ENCODE assay signal across 8 cellular contexts in the genomic region with DNA sequence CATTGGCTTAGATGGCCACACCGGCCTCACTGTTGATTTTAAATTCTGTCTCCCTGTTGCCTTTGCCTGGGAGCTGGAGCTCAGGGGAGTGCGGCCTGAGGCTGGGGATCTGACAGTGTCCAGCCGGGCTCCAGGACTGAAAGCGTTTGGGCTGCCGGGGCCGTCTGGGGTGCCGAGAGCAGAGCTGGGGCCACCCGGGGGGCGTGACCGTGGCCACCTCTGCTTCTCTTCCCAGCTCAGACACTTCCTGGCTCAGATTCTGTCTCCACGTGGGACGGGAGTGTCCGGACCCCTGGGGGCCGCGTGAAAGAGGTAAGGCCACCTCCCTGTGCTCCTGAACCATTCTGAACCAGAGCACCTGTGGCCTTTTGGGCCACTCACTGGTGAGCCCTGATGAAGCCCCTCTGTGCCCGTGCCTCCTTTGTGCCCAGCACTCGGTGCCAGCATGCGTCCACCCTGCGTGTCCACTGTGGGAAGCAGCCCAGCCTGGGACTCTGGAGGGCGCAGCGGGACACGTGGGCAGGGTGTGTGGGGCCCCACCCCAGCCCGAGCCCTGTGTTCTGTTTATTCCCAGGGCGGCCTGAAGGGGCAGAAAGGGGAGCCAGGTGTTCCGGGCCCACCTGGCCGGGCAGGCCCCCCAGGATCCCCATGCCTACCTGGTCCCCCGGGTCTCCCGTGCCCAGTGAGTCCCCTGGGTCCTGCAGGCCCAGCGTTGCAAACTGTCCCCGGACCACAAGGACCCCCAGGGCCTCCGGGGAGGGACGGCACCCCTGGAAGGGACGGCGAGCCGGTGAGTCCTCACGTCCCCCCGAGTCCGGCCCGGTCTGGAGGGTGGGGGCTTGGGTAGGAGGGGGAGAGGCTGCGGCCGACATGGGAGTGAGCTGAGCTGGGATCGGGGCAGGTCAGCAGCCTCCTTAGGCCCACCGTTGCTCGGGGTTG.
DNase-seq lines count a peak whose midpoint lies in the region; ATAC-seq and TF ChIP-seq lines count a peak whose summit lies in the region.

No MANE protein-coding gene starts in this region.

- no peaks in the 10 kb centered on the region for H3K27me3 ChIP-seq in IMR-90 (ENCODE audit: control insufficient read depth, insufficient read depth, low read length)

- peak overlapping the region; percentile 45; the same call in 1 of the 2 replicates for H3K27ac ChIP-seq in IMR-90 (ENCODE audit: insufficient read depth, low read length)

- peaks cover 74% of the 10 kb centered on the region for H3K36me3 ChIP-seq in IMR-90 (ENCODE audit: control insufficient read depth, insufficient read depth, low read length)

- H3K27me3 Mint-ChIP-seq in activated T-helper 1 cell treated with anti-CD3 and anti-CD28 coated beads, Interleukin-12 subunit alpha, Interleukin-12 subunit beta, Interleukin-2, Interleukin-4 antibody, amounts not matched to agents 30 ng/mL and 10 ng/mL and 1 ng/mL, durations not matched to agents 14 hours and 24 hours and 36 hours (ENCODE audit: insufficient read depth), result no peaks in the 10 kb centered on the region

- no peak overlapping the region for H4K8ac ChIP-seq in IMR-90 (ENCODE audit: low read depth in 2 of 2, low read length in 2 of 2)

- WGBS in IMR-90 (ENCODE audit: extremely low coverage in 2 of 2, insufficient read length in 1 of 2), 2 experiments, result 83% methylated on average over 25 of the region's 44 CpGs; no CpG with 5 or more reads in 1 of the 2 experiments

- H3K4me3 Mint-ChIP-seq in activated T-helper 1 cell treated with anti-CD3 and anti-CD28 coated beads, Interleukin-12 subunit alpha, Interleukin-12 subunit beta, Interleukin-2, Interleukin-4 antibody, amounts not matched to agents 30 ng/mL and 10 ng/mL and 1 ng/mL, durations not matched to agents 14 hours and 24 hours and 36 hours, result peak overlapping the region; percentile 92
- H3K4me3 Mint-ChIP-seq in stimulated activated effector memory CD8-positive, alpha-beta T cell treated with anti-CD3 and anti-CD28 coated beads, Interleukin-12 subunit alpha, Interleukin-12 subunit beta, amount 100 ng/mL, for 72 hours, result peak overlapping the region; percentile 75

- H3K27ac Mint-ChIP-seq in activated T-helper 1 cell treated with anti-CD3 and anti-CD28 coated beads, Interleukin-12 subunit alpha, Interleukin-12 subunit beta, Interleukin-2, Interleukin-4 antibody, amounts not matched to agents 30 ng/mL and 10 ng/mL and 1 ng/mL, durations not matched to agents 14 hours and 24 hours and 36 hours, result peak overlapping the region; percentile 99
- peak overlapping the region; percentile 90 for H3K27ac Mint-ChIP-seq in stimulated activated effector memory CD8-positive, alpha-beta T cell treated with anti-CD3 and anti-CD28 coated beads, Interleukin-12 subunit alpha, Interleukin-12 subunit beta, amount 100 ng/mL, for 72 hours

- TF ChIP-seq RAD21 in IMR-90 (IDR thresholded peaks at IDR 0.05; ENCODE audit: low read length), result no peak

- no TSS peak for BruUV-seq in IMR-90 (replicated peaks; lab: Mats Ljungman, UMichigan)

- H2AFZ ChIP-seq in IMR-90 (replicated peaks; ENCODE audit: low read length, poor library complexity), result peak overlapping the region; percentile 54

- dilution Hi-C loops in IMR-90 (cut with HindIII; ENCODE audit: low sequenced_read_pairs, unreplicated experiment), result no loop called here

- H3K9ac ChIP-seq in IMR-90 (ENCODE audit: low read depth, low read length), result no peak overlapping the region

- H2BK5ac ChIP-seq in IMR-90 (ENCODE audit: low read depth, low read length, poor library complexity, severe bottlenecking), result no peak overlapping the region

- H2BK15ac ChIP-seq in IMR-90 (ENCODE audit: low read depth, low read length), result no peak overlapping the region

- no peak overlapping the region for H3K14ac ChIP-seq in IMR-90 (replicated peaks; ENCODE audit: low read depth, low read length)

- peaks cover 12% of the 10 kb centered on the region for H3K4me1 ChIP-seq in IMR-90 (ENCODE audit: control insufficient read depth, insufficient read depth, low read length)

- no peak overlapping the region for H3K4me2 ChIP-seq in IMR-90 (ENCODE audit: low read depth, low read length)

- H3K9me3 Mint-ChIP-seq in activated T-helper 1 cell treated with anti-CD3 and anti-CD28 coated beads, Interleukin-12 subunit alpha, Interleukin-12 subunit beta, Interleukin-2, Interleukin-4 antibody, amounts not matched to agents 30 ng/mL and 10 ng/mL and 1 ng/mL, durations not matched to agents 14 hours and 24 hours and 36 hours, result peaks cover 4% of the 10 kb centered on the region
- H3K9me3 Mint-ChIP-seq in stimulated activated effector memory CD8-positive, alpha-beta T cell treated with anti-CD3 and anti-CD28 coated beads, Interleukin-12 subunit alpha, Interleukin-12 subunit beta, amount 100 ng/mL, for 72 hours, result no peaks in the 10 kb centered on the region

- CTCF ChIA-PET in IMR-90 (lab: Yijun Ruan, JAX), result no interaction called here

- no peaks in the 10 kb centered on the region for H3K9me3 ChIP-seq in IMR-90 (ENCODE audit: control insufficient read depth, insufficient read depth, low read length)

- peaks cover 11 to 45% of the 10 kb centered on the region in 2 experiments; a peak in 3 of 4 replicates for H3K79me1 ChIP-seq in IMR-90 (ENCODE audit: low read depth in 1 of 2, low read length in 2 of 2)

- H3K36me3 Mint-ChIP-seq in activated T-helper 1 cell treated with anti-CD3 and anti-CD28 coated beads, Interleukin-12 subunit alpha, Interleukin-12 subunit beta, Interleukin-2, Interleukin-4 antibody, amounts not matched to agents 30 ng/mL and 10 ng/mL and 1 ng/mL, durations not matched to agents 14 hours and 24 hours and 36 hours (ENCODE audit: low read depth), result no peaks in the 10 kb centered on the region
- H3K36me3 Mint-ChIP-seq in stimulated activated effector memory CD8-positive, alpha-beta T cell treated with anti-CD3 and anti-CD28 coated beads, Interleukin-12 subunit alpha, Interleukin-12 subunit beta, amount 100 ng/mL, for 72 hours, result no peaks in the 10 kb centered on the region

- H2AK9ac ChIP-seq in IMR-90 (replicated peaks; ENCODE audit: low read depth, low read length, poor library complexity), result no peak overlapping the region

- H3K23ac ChIP-seq in IMR-90 (ENCODE audit: low read depth, low read length), result no peak overlapping the region

- DNase-seq in IMR-90, result no peak
- no peak for DNase-seq in activated T-helper 1 cell treated with anti-CD3 and anti-CD28 coated beads, Interleukin-12 subunit alpha, Interleukin-12 subunit beta, Interleukin-2, Interleukin-4 antibody, amounts not matched to agents 30 ng/mL and 10 ng/mL and 1 ng/mL, durations not matched to agents 14 hours and 24 hours and 36 hours (ENCODE audit: low spot score)
- peak; percentile 26 for DNase-seq in left ventricle myocardium superior
- DNase-seq in stimulated activated effector memory CD8-positive, alpha-beta T cell treated with anti-CD3 and anti-CD28 coated beads, Interleukin-12 subunit alpha, Interleukin-12 subunit beta, amount 100 ng/mL, for 72 hours (ENCODE audit: low spot score in 2 of 2), result no peak
- no peak for DNase-seq in DMS53 treated with DMSO at 0.1 percent for 48 hours (lab: John Stamatoyannopoulos, UW; ENCODE audit: unreplicated experiment)
- DNase-seq in NCI-H748 treated with DMSO at 0.1 percent for 48 hours (lab: John Stamatoyannopoulos, UW), result no peak
- DNase-seq in HuH-7.5 (ENCODE audit: low spot score), result no peak

- H4K5ac ChIP-seq in IMR-90 (ENCODE audit: low read depth, low read length), result no peak overlapping the region

- H3K4me1 Mint-ChIP-seq in activated T-helper 1 cell treated with anti-CD3 and anti-CD28 coated beads, Interleukin-12 subunit alpha, Interleukin-12 subunit beta, Interleukin-2, Interleukin-4 antibody, amounts not matched to agents 30 ng/mL and 10 ng/mL and 1 ng/mL, durations not matched to agents 14 hours and 24 hours and 36 hours (ENCODE audit: low read depth), result peaks cover 24% of the 10 kb centered on the region
- H3K4me1 Mint-ChIP-seq in stimulated activated effector memory CD8-positive, alpha-beta T cell treated with anti-CD3 and anti-CD28 coated beads, Interleukin-12 subunit alpha, Interleukin-12 subunit beta, amount 100 ng/mL, for 72 hours, result peaks cover 18% of the 10 kb centered on the region

- TF ChIP-seq POLR2A in IMR-90 (IDR thresholded peaks at IDR 0.05; ENCODE audit: low read depth, low read length), result no peak

- in situ Hi-C loops in IMR-90 (cut with MboI; ENCODE audit: low sequenced_read_pairs), result no loop called here

- H3K18ac ChIP-seq in IMR-90 (ENCODE audit: low read depth, low read length), result no peak overlapping the region

- H2BK120ac ChIP-seq in IMR-90 (ENCODE audit: low read depth, low read length), result no peak overlapping the region

- POLR2A ChIA-PET in IMR-90 (lab: Charles Lee; ENCODE audit: unreplicated experiment), result no interaction called here

- no peak overlapping the region for H3K4ac ChIP-seq in IMR-90 (ENCODE audit: low read depth, low read length)

- ATAC-seq in IMR-90 (ENCODE audit: low read depth), result no peak; the same call in 1 of the 2 replicates
- ATAC-seq in left ventricle myocardium superior, result no peak
- no peak for ATAC-seq in stimulated activated effector memory CD8-positive, alpha-beta T cell treated with anti-CD3 and anti-CD28 coated beads, Interleukin-12 subunit alpha, Interleukin-12 subunit beta, amount 100 ng/mL, for 72 hours
- ATAC-seq in GM18511 (IDR thresholded peaks at IDR 0.05; ENCODE audit: unreplicated experiment), result no peak

- intact Hi-C loops in IMR-90 (cut with micrococcal nuclease) (loop anchor here (5.0 kb wide), 2 partner anchors 345 to 445 kb away; no protein-coding TSS in a partner anchor), left ventricle myocardium superior (cut with micrococcal nuclease) (no loop called here)
- intact Hi-C loops in activated T-helper 1 cell treated with anti-CD3 and anti-CD28 coated beads, Interleukin-12 subunit alpha, Interleukin-12 subunit beta, Interleukin-2, Interleukin-4 antibody, amounts not matched to agents 30 ng/mL and 10 ng/mL and 1 ng/mL, durations not matched to agents 14 hours and 24 hours and 36 hours (cut with micrococcal nuclease), result loop anchor here (1.0 to 2.0 kb wide), 4 partner anchors 63 to 343 kb away; no protein-coding TSS in a partner anchor

- H2BK20ac ChIP-seq in IMR-90 (ENCODE audit: low read depth, low read length), result no peak overlapping the region

- peaks cover 33% of the 10 kb centered on the region for H4K20me1 ChIP-seq in IMR-90 (ENCODE audit: insufficient read depth, low read length)

- H4K91ac ChIP-seq in IMR-90 (ENCODE audit: insufficient read depth, low read depth, low read length), result 0 out of 2 replicates have a peak overlapping the region, but pooled peaks have one; percentile 13

- no peak overlapping the region for H3K4me3 ChIP-seq in IMR-90 (ENCODE audit: insufficient read depth, low read depth, low read length)

- H3K9me1 ChIP-seq in IMR-90 (ENCODE audit: insufficient read depth, low read length), result peaks cover 19% of the 10 kb centered on the region

- H2AK5ac ChIP-seq in IMR-90 (ENCODE audit: low read depth, low read length), result peak overlapping the region; percentile 80

- H3K56ac ChIP-seq in IMR-90 (ENCODE audit: extremely low read depth, insufficient read depth, low read length), result no peak overlapping the region

- TF ChIP-seq CTCF in IMR-90 (conservative IDR thresholded peaks at IDR 0.05; ENCODE audit: low read depth, low read length), result no peak
